Comparison of ENCODE assay signal across 30 cellular contexts in the genomic region with DNA sequence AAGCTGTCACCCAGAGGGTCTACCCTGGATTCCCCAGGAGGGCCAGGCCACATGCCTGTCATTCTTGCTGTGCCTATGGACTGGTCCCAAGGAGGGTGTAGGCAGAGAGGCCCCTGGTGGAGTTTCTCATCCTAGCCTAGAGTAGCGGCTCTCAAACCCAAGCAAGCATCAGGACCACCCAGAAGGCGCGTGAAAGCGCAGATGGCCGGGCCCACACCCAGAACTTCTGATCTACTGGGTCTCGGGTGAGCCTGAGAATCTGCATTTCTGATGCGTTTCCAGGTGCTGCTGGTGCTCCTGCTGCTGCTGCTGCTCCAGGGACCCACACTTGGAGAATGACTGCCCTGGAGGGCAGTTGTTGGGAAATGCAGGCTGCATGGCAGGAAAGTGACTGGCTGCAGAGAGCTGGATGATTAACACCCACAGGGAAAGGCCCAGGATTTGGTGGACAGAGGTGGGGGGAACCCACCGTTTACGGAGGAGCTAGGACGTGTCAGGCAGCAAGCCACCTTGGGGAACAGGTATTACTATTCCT. TPM values are rescaled to one million over a fixed set of nuclear protein-coding genes. Genes with fewer than 3 reads are reported as not detected.
"Had no signal": no experiment of that assay in that cellular context is flagged by ENCODE, and none has a peak within 500 bp of the region (broad histone marks: within the 10 kb centered on the region; RNA-seq: fewer than 3 reads in every experiment).

No MANE protein-coding gene starts in this region.

- H3K36me3 Mint-ChIP-seq: activated CD8-positive, alpha-beta memory T cell treated with anti-CD3 and anti-CD28 coated beads, Interleukin-2, amount 10 ng/mL, durations not matched to agents 7 days and 5 days; activated naive CD4-positive, alpha-beta T cell treated with anti-CD3 and anti-CD28 coated beads, Interleukin-2, amount 50 U/mL, for 24 hours; WTC11 had no signal

- H3K27me3 Mint-ChIP-seq: activated CD8-positive, alpha-beta memory T cell treated with anti-CD3 and anti-CD28 coated beads, Interleukin-2, amount 10 ng/mL, durations not matched to agents 7 days and 5 days; activated naive CD4-positive, alpha-beta T cell treated with anti-CD3 and anti-CD28 coated beads, Interleukin-2, amount 50 U/mL, for 24 hours; activated T-cell treated with anti-CD3 and anti-CD28 coated beads, Interleukin-2, amount 50 U/mL, for 24 hours had no signal

- H3K4me3 Mint-ChIP-seq: activated CD8-positive, alpha-beta memory T cell treated with anti-CD3 and anti-CD28 coated beads, Interleukin-2, amount 10 ng/mL, durations not matched to agents 7 days and 5 days; activated naive CD4-positive, alpha-beta T cell treated with anti-CD3 and anti-CD28 coated beads, Interleukin-2, amount 50 U/mL, for 24 hours; activated T-cell treated with anti-CD3 and anti-CD28 coated beads, Interleukin-2, amount 50 U/mL, for 24 hours; activated T-helper 1 cell treated with anti-CD3 and anti-CD28 coated beads, Interleukin-12 subunit alpha, Interleukin-12 subunit beta, Interleukin-2, Interleukin-4 antibody, amounts not matched to agents 30 ng/mL and 10 ng/mL and 1 ng/mL, durations not matched to agents 14 hours and 24 hours and 36 hours; T-helper 1 cell treated with Interleukin-12 subunit alpha and Interleukin-12 subunit beta and Interleukin-4 antibody, amounts not matched to agents 30 μg/mL and 1 μg/mL, for 36 hours; WTC11 had no signal

- H3K27ac Mint-ChIP-seq: activated CD8-positive, alpha-beta memory T cell treated with anti-CD3 and anti-CD28 coated beads, Interleukin-2, amount 10 ng/mL, durations not matched to agents 7 days and 5 days; activated naive CD4-positive, alpha-beta T cell treated with anti-CD3 and anti-CD28 coated beads, Interleukin-2, amount 50 U/mL, for 24 hours; activated T-cell treated with anti-CD3 and anti-CD28 coated beads, Interleukin-2, amount 50 U/mL, for 24 hours; activated T-helper 1 cell treated with anti-CD3 and anti-CD28 coated beads, Interleukin-12 subunit alpha, Interleukin-12 subunit beta, Interleukin-2, Interleukin-4 antibody, amounts not matched to agents 30 ng/mL and 10 ng/mL and 1 ng/mL, durations not matched to agents 14 hours and 24 hours and 36 hours; T-helper 1 cell treated with Interleukin-12 subunit alpha and Interleukin-12 subunit beta and Interleukin-4 antibody, amounts not matched to agents 30 μg/mL and 1 μg/mL, for 36 hours; WTC11 had no signal

- H3K9me3 ChIP-seq: breast epithelium, SJSA1 had no signal

- H3K36me3 ChIP-seq: breast epithelium, SJSA1 had no signal

- H3K9me3 Mint-ChIP-seq: activated naive CD4-positive, alpha-beta T cell treated with anti-CD3 and anti-CD28 coated beads, Interleukin-2, amount 50 U/mL, for 24 hours; activated T-cell treated with anti-CD3 and anti-CD28 coated beads, Interleukin-2, amount 50 U/mL, for 24 hours; activated T-helper 1 cell treated with anti-CD3 and anti-CD28 coated beads, Interleukin-12 subunit alpha, Interleukin-12 subunit beta, Interleukin-2, Interleukin-4 antibody, amounts not matched to agents 30 ng/mL and 10 ng/mL and 1 ng/mL, durations not matched to agents 14 hours and 24 hours and 36 hours; T-helper 1 cell treated with Interleukin-12 subunit alpha and Interleukin-12 subunit beta and Interleukin-4 antibody, amounts not matched to agents 30 μg/mL and 1 μg/mL, for 36 hours; WTC11 had no signal

- ATAC-seq: activated CD8-positive, alpha-beta memory T cell treated with anti-CD3 and anti-CD28 coated beads, Interleukin-2, amount 10 ng/mL, durations not matched to agents 7 days and 5 days; Panc1; SK-N-SH treated with all-trans-retinoic acid at 6 μM for 48 hours; WTC11 had no signal

- DNase-seq: activated CD4-positive, alpha-beta T cell treated with anti-CD3 and anti-CD28 coated beads for 48 hours; activated CD4-positive, alpha-beta T cell treated with anti-CD3 and anti-CD28 coated beads, Interleukin-2, amount 50 U/mL, for 4 hours; activated CD4-positive, CD25-positive, alpha-beta regulatory T cell treated with anti-CD3 and anti-CD28 coated beads, Interleukin-2, amount 50 U/mL, for 72 hours; activated CD8-positive, alpha-beta memory T cell treated with anti-CD3 and anti-CD28 coated beads, Interleukin-2, amount 10 ng/mL, durations not matched to agents 7 days and 5 days; activated effector memory CD4-positive, alpha-beta T cell treated with Interleukin-2 at 50 U/mL for 16 hours; activated naive CD4-positive, alpha-beta T cell; activated T-cell treated with anti-CD3 and anti-CD28 coated beads, Interleukin-2, amount 50 U/mL, for 24 hours; IMR-90; Kasumi-1; KBM-7; NCI-H1105 treated with DMSO at 0.1 percent for 48 hours; NCI-H1436 treated with DMSO at 0.1 percent for 48 hours; NCI-H187; NCI-H2081; NCI-H226; NCI-H510A; NCI-H526 treated with DMSO at 0.1 percent for 48 hours; NCI-H82; OCI-M1; RPMI8226; SHP77; T-helper 9 cell had no signal

- H3K27me3 ChIP-seq: breast epithelium, SJSA1 had no signal

- H3K27ac ChIP-seq: breast epithelium, SJSA1 had no signal

- H3K4me1 ChIP-seq: breast epithelium had no signal

- H3K4me3 ChIP-seq: breast epithelium, SJSA1 had no signal

RNA-seq across cellular contexts. Expression of a gene that starts 24.5 kb away (rescaled TPM):
- total RNA-seq: activated CD8-positive, alpha-beta memory T cell treated with anti-CD3 and anti-CD28 coated beads, Interleukin-2, amount 10 ng/mL, durations not matched to agents 7 days and 5 days; activated T-helper 1 cell treated with anti-CD3 and anti-CD28 coated beads, Interleukin-12 subunit alpha, Interleukin-12 subunit beta, Interleukin-2, Interleukin-4 antibody, amounts not matched to agents 30 ng/mL and 10 ng/mL and 1 ng/mL, durations not matched to agents 14 hours and 24 hours and 36 hours; IMR-90; SJSA1 had no signal
